In the genomic region with DNA sequence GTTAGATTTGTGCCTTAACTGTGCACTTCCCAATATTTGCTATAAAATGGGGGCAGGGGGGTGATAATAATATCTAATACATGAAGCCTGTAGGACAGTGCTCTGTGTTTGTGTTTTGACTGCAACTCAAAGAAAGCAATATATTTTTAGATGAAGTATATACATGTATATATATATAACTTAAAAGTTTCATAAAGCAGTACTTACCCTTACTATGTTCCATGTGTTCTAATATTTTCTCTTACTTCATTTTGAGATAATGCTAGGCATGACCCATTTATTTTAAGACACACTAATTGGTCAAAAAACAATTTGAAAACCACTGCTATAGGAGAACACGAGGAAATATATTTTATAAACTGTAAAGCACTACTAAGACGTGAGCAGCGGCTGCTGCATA, we compare ENCODE assay signal across 9 cellular contexts. TPM values are rescaled to one million over a fixed set of nuclear protein-coding genes. Genes with fewer than 3 reads are reported as not detected.
A peak's percentile ranks its signal among the peaks of the same experiment; 100 is the strongest.
DNase-seq lines count a peak whose midpoint lies in the region; ATAC-seq, FAIRE-seq and TF ChIP-seq lines count a peak whose summit lies in the region.
"Had no signal": no experiment of that assay in that cellular context is flagged by ENCODE, and none has a peak within 500 bp of the region (broad histone marks: within the 10 kb centered on the region; RNA-seq: fewer than 3 reads in every experiment).

No MANE protein-coding gene starts in this region.

- CTCF ChIA-PET in CD8-positive, alpha-beta memory T cell (lab: Charles Lee), result no interaction called here

- peak overlapping the region; percentile 95 to 99 (median 98) for H3K27ac Mint-ChIP-seq in CD8-positive, alpha-beta memory T cell
- H3K27ac Mint-ChIP-seq in endodermal cell (no peak overlapping the region), osteocyte (ENCODE audit: unreplicated experiment) (no peak overlapping the region)

- no peaks in the 10 kb centered on the region for H3K9me3 Mint-ChIP-seq in CD8-positive, alpha-beta memory T cell
- H3K9me3 Mint-ChIP-seq in endodermal cell (no peaks in the 10 kb centered on the region), osteocyte (ENCODE audit: unreplicated experiment) (no peaks in the 10 kb centered on the region)

- no peaks in the 10 kb centered on the region for H3K27me3 ChIP-seq in CD8-positive, alpha-beta memory T cell (ENCODE audit: insufficient read depth, low read length, poor library complexity, severe bottlenecking)
- H3K27me3 ChIP-seq in OCI-LY1 (ENCODE audit: insufficient read depth, low read length) (no peaks in the 10 kb centered on the region), endodermal cell (ENCODE audit: control insufficient read depth, insufficient read depth, low read length, poor library complexity, severe bottlenecking) (no peaks in the 10 kb centered on the region)

- H3K4me3 ChIP-seq in CD8-positive, alpha-beta memory T cell (ENCODE audit: low read length), result peak overlapping the region; percentile 99
- H3K4me3 ChIP-seq in OCI-LY1 (ENCODE audit: low read depth, low read length, poor library complexity, severe bottlenecking) (peak overlapping the region; percentile 93), endodermal cell (ENCODE audit: low read length) (peak overlapping the region; percentile 86)

- peaks cover 63 to 74% (median 72%) of the 10 kb centered on the region in 3 donors for H3K4me1 Mint-ChIP-seq in CD8-positive, alpha-beta memory T cell
- peaks cover 17% of the 10 kb centered on the region for H3K4me1 Mint-ChIP-seq in endodermal cell
- peaks cover 57% of the 10 kb centered on the region for H3K4me1 Mint-ChIP-seq in osteocyte (ENCODE audit: unreplicated experiment)

- H2AFZ ChIP-seq in OCI-LY1 (ENCODE audit: low read length), result no peak overlapping the region

- POLR2A ChIA-PET in CD8-positive, alpha-beta memory T cell (lab: Charles Lee), result interaction anchor here (0.6 kb wide), 1 partner anchor 9 kb away, joined by 3 read pairs; no protein-coding TSS in a partner anchor

- no peak overlapping the region for H3K27ac ChIP-seq in CD8-positive, alpha-beta memory T cell (ENCODE audit: low read depth, low read length)
- H3K27ac ChIP-seq in OCI-LY1 (ENCODE audit: low read depth, low read length, poor library complexity, severe bottlenecking) (no peak overlapping the region), endodermal cell (ENCODE audit: low read depth, low read length) (no peak overlapping the region)

- H3K36me3 Mint-ChIP-seq in CD8-positive, alpha-beta memory T cell, result peaks cover under 1 to 60% (median 16%) of the 10 kb centered on the region in 3 donors
- peaks cover 37% of the 10 kb centered on the region for H3K36me3 Mint-ChIP-seq in endodermal cell (ENCODE audit: low read depth)
- H3K36me3 Mint-ChIP-seq in osteocyte (ENCODE audit: unreplicated experiment), result peaks cover 21% of the 10 kb centered on the region

- peaks cover 15% of the 10 kb centered on the region for H3K36me3 ChIP-seq in CD8-positive, alpha-beta memory T cell (ENCODE audit: insufficient read depth, low read length)
- peaks cover 34% of the 10 kb centered on the region for H3K36me3 ChIP-seq in OCI-LY1 (ENCODE audit: insufficient read depth, low read length)
- peaks cover 46% of the 10 kb centered on the region for H3K36me3 ChIP-seq in endodermal cell (ENCODE audit: control insufficient read depth, insufficient read depth, low read length)

- H3K79me2 ChIP-seq in OCI-LY1 (ENCODE audit: insufficient read depth, low read length), result peaks cover 40% of the 10 kb centered on the region

- no peak for DNase-seq in CD8-positive, alpha-beta memory T cell
- DNase-seq in endodermal cell (no peak), osteocyte (ENCODE audit: extremely low spot score, unreplicated experiment) (no peak), GM12892 (ENCODE audit: insufficient read length) (no peak), D341Med (ENCODE audit: low spot score) (no peak)
- DNase-seq: NCI-H345 had no signal

- FAIRE-seq in GM12892 (lab: Jason Lieb, UNC), result no peak

- 90 to 92% methylated on average over 2 to 3 of the region's 3 CpGs for WGBS in endodermal cell (ENCODE audit: insufficient coverage in 1 of 2, insufficient read length in 1 of 2), 2 experiments

- H3F3A ChIP-seq in OCI-LY1 (ENCODE audit: insufficient read depth, low read length), result no peaks in the 10 kb centered on the region

- no peak for TF ChIP-seq CTCF in OCI-LY1 (IDR thresholded peaks at IDR 0.05; ENCODE audit: low read length)
- TF ChIP-seq CTCF in endodermal cell (conservative IDR thresholded peaks at IDR 0.05), result no peak
- TF ChIP-seq CTCF in osteocyte (IDR thresholded peaks at IDR 0.05), result no peak

- no peak for TF ChIP-seq POLR2A in GM12892 (IDR thresholded peaks at IDR 0.05; ENCODE audit: low read depth, low read length)

- H3K27me3 Mint-ChIP-seq in CD8-positive, alpha-beta memory T cell, result no peaks in the 10 kb centered on the region
- H3K27me3 Mint-ChIP-seq in endodermal cell (ENCODE audit: insufficient read depth) (no peaks in the 10 kb centered on the region), osteocyte (ENCODE audit: unreplicated experiment) (no peaks in the 10 kb centered on the region)

- peak overlapping the region; percentile 97 to 99 (median 98) for H3K4me3 Mint-ChIP-seq in CD8-positive, alpha-beta memory T cell
- H3K4me3 Mint-ChIP-seq in endodermal cell (peak overlapping the region; percentile 84), osteocyte (ENCODE audit: unreplicated experiment) (peak overlapping the region; percentile 98)

- no peaks in the 10 kb centered on the region for H3K9me3 ChIP-seq in CD8-positive, alpha-beta memory T cell (ENCODE audit: low read length)
- H3K9me3 ChIP-seq in OCI-LY1 (ENCODE audit: low read length) (no peaks in the 10 kb centered on the region), endodermal cell (ENCODE audit: control insufficient read depth, low read length) (no peaks in the 10 kb centered on the region)

- H3K9ac ChIP-seq in OCI-LY1 (ENCODE audit: low read length) (peak overlapping the region; percentile 99), endodermal cell (ENCODE audit: extremely low read depth, low read length, poor library complexity, severe bottlenecking) (no peak overlapping the region)

- H3K4me1 ChIP-seq in CD8-positive, alpha-beta memory T cell (ENCODE audit: insufficient read depth, low read length), result peaks cover 62% of the 10 kb centered on the region
- peaks cover 43% of the 10 kb centered on the region for H3K4me1 ChIP-seq in OCI-LY1 (ENCODE audit: insufficient read depth, low read length, severe bottlenecking)
- no peaks in the 10 kb centered on the region for H3K4me1 ChIP-seq in endodermal cell (ENCODE audit: control insufficient read depth, insufficient read depth, low read length)

- H3K4me2 ChIP-seq in OCI-LY1 (ENCODE audit: low read length), result peak overlapping the region; percentile 80

- H3K9me2 ChIP-seq in OCI-LY1 (ENCODE audit: low read depth, low read length), result no peaks in the 10 kb centered on the region

- H4K20me1 ChIP-seq in OCI-LY1 (ENCODE audit: insufficient read depth, low read length), result no peaks in the 10 kb centered on the region

- ATAC-seq in GM19463 (IDR thresholded peaks at IDR 0.05; ENCODE audit: unreplicated experiment) (no peak), HG03095 (IDR thresholded peaks at IDR 0.05; ENCODE audit: unreplicated experiment) (no peak)

RNA-seq across cellular contexts. Expression of a gene that starts 2.4 kb away (rescaled TPM):
- 10 to 100 TPM; 14.1 to 17.1 TPM for total RNA-seq in CD8-positive, alpha-beta memory T cell
- polyA plus RNA-seq in CD8-positive, alpha-beta memory T cell, result 46.3 TPM
- total RNA-seq in endodermal cell (1 to 10 TPM; 5.3 to 5.9 TPM), osteocyte (12.8 and 13.7 TPM in 2 replicates)
- 8.0 TPM for polyA plus RNA-seq in endodermal cell (2013, experiment 1 of 2)
- 5.8 TPM for polyA plus RNA-seq in endodermal cell (2013, experiment 2 of 2)
- 13.4 TPM for polyA plus RNA-seq in GM12892 (2012; ENCODE audit: missing spikeins)

RNA-seq across cellular contexts. Expression of a gene that starts 14.9 kb away (rescaled TPM):
- total RNA-seq in CD8-positive, alpha-beta memory T cell, result 1,000 to 10,000 TPM; 2,341 to 2,398 TPM
- 1,821 TPM for polyA plus RNA-seq in CD8-positive, alpha-beta memory T cell
- total RNA-seq in endodermal cell (1,000 to 10,000 TPM; 1,942 to 1,975 TPM), osteocyte (1,869 and 1,921 TPM in 2 replicates)
- polyA plus RNA-seq in endodermal cell (2013, experiment 1 of 2), result 2,359 TPM
- 2,067 TPM for polyA plus RNA-seq in endodermal cell (2013, experiment 2 of 2)
- polyA plus RNA-seq in GM12892 (2012; ENCODE audit: missing spikeins), result 3,646 TPM

RNA-seq across cellular contexts. Expression of a gene that starts 35.5 kb away (rescaled TPM):
- total RNA-seq in CD8-positive, alpha-beta memory T cell, result 10 to 100 TPM; 35.2 to 42.7 TPM
- 2.2 TPM for polyA plus RNA-seq in CD8-positive, alpha-beta memory T cell
- total RNA-seq in endodermal cell, result 10 to 100 TPM; 37.5 to 41.7 TPM
- 29.1 TPM for polyA plus RNA-seq in endodermal cell (2013, experiment 1 of 2)
- 23.7 TPM for polyA plus RNA-seq in endodermal cell (2013, experiment 2 of 2)
- total RNA-seq in osteocyte, result 25.2 and 27.1 TPM in 2 replicates
- polyA plus RNA-seq in GM12892 (2012; ENCODE audit: missing spikeins), result 12.2 TPM

RNA-seq across cellular contexts. Expression of a gene that starts 53.6 kb away (rescaled TPM):
- total RNA-seq in CD8-positive, alpha-beta memory T cell, result 1 to 10 TPM; 2.2 to 2.3 TPM
- polyA plus RNA-seq in CD8-positive, alpha-beta memory T cell, result 0.74 TPM
- total RNA-seq in endodermal cell, result not detected
- 0.21 TPM for polyA plus RNA-seq in endodermal cell (2013, experiment 1 of 2)
- 0.29 TPM for polyA plus RNA-seq in endodermal cell (2013, experiment 2 of 2)
- 3.8 and 4.0 TPM in 2 replicates for total RNA-seq in osteocyte
- 0.70 TPM for polyA plus RNA-seq in GM12892 (2012; ENCODE audit: missing spikeins)

Comparison
In these comparisons a context has a peak if more than half of its experiments do, and no peak if none do; other contexts are left out.
1. H3K27ac Mint-ChIP-seq: peak in CD8-positive, alpha-beta memory T cell (8 of 8); none in endodermal cell (single experiment) and osteocyte (single experiment).
2. Peak in every context shown above with its lines, with median percentiles within 50 percentile points of each other: H3K4me3 ChIP-seq and H3K4me3 Mint-ChIP-seq.